Comparison of ENCODE assay signal across 9 cellular contexts in genomic region chr6:63272397-63272796, GRCh38. TPM values are rescaled to one million over a fixed set of nuclear protein-coding genes. Genes with fewer than 3 reads are reported as not detected.
DNase-seq lines count a peak whose midpoint lies in the region; TF ChIP-seq lines count a peak whose summit lies in the region.
"Had no signal": no experiment of that assay in that cellular context is flagged by ENCODE, and none has a peak within 500 bp of the region (broad histone marks: within the 10 kb centered on the region; RNA-seq: fewer than 3 reads in every experiment).

No MANE protein-coding gene starts in this region.

- no peaks in the 10 kb centered on the region for H3K9me3 Mint-ChIP-seq in type B pancreatic cell

- H3K9ac ChIP-seq in OCI-LY3 (ENCODE audit: low read length): no peak overlapping the region

- DNase-seq in SIG-M5 treated with dmso at 0.1 percent for 504 hours (lab: John Stamatoyannopoulos, UW; ENCODE audit: unreplicated experiment): peak; percentile 45
- no peak for DNase-seq in SIG-M5 (lab: John Stamatoyannopoulos, UW)
- DNase-seq in fibroblast of mammary gland (ENCODE audit: low read depth): peak; percentile 49
- DNase-seq in type B pancreatic cell (ENCODE audit: extremely low spot score, unreplicated experiment): no peak
- no peak for DNase-seq in stimulated activated CD4-positive, alpha-beta T cell treated with anti-CD3 and anti-CD28 coated beads, Interleukin-4, amount 100 ng/mL, for 4 hours
- DNase-seq in GDM1 (lab: John Stamatoyannopoulos, UW): no peak
- no peak for DNase-seq in activated CD4-positive, alpha-beta T cell treated with anti-CD3 and anti-CD28 coated beads, Interleukin-2, amount 50 U/mL, for 48 hours
- DNase-seq: mucosa of descending colon had no signal

- no peak overlapping the region for H3K4me3 ChIP-seq in OCI-LY3 (ENCODE audit: low read length)
- H3K4me3 ChIP-seq in fibroblast of mammary gland (ENCODE audit: control insufficient read depth, low read depth, low read length): no peak overlapping the region
- H3K4me3 ChIP-seq: mucosa of descending colon had no signal

- H3K4me2 ChIP-seq in OCI-LY3 (ENCODE audit: low read length): no peak overlapping the region

- no peaks in the 10 kb centered on the region for H3K36me3 ChIP-seq in OCI-LY3 (replicated peaks; ENCODE audit: low read depth, low read length)

- peaks cover 6% of the 10 kb centered on the region for H3K27me3 Mint-ChIP-seq in type B pancreatic cell

- H3K4me1 Mint-ChIP-seq in type B pancreatic cell (ENCODE audit: unreplicated experiment): no peaks in the 10 kb centered on the region

- no peaks in the 10 kb centered on the region for H3K27me3 ChIP-seq in OCI-LY3 (ENCODE audit: low read depth, low read length)

- H2AFZ ChIP-seq in OCI-LY3 (ENCODE audit: low read depth, low read length): no peak overlapping the region

- H3K36me3 Mint-ChIP-seq in type B pancreatic cell: no peaks in the 10 kb centered on the region

- no peaks in the 10 kb centered on the region for H3K79me2 ChIP-seq in OCI-LY3 (ENCODE audit: low read length)

- no peaks in the 10 kb centered on the region for H4K20me1 ChIP-seq in OCI-LY3 (ENCODE audit: insufficient read depth, low read length)

- H3K4me1 ChIP-seq in OCI-LY3 (ENCODE audit: low read length): no peaks in the 10 kb centered on the region

- no peak overlapping the region for H3K4me3 Mint-ChIP-seq in type B pancreatic cell

- no peaks in the 10 kb centered on the region for H3K9me3 ChIP-seq in OCI-LY3 (ENCODE audit: insufficient read depth, low read length)
- H3K9me3 ChIP-seq: mucosa of descending colon had no signal

- H3K27ac Mint-ChIP-seq in type B pancreatic cell: no peak overlapping the region

- H3K27ac ChIP-seq in OCI-LY3 (ENCODE audit: low read length): no peak overlapping the region

- peak; percentile 77 for TF ChIP-seq CTCF in OCI-LY3 (IDR thresholded peaks at IDR 0.05; ENCODE audit: low read depth, low read length)
- TF ChIP-seq CTCF in fibroblast of mammary gland (conservative IDR thresholded peaks at IDR 0.05; ENCODE audit: control insufficient read depth, insufficient read depth, low read depth, low read length): no peak
- TF ChIP-seq CTCF in type B pancreatic cell (conservative IDR thresholded peaks at IDR 0.05): peak; percentile 80

RNA-seq across cellular contexts. Expression of gene LGSN, which starts 47.4 kb away (rescaled TPM):
- total RNA-seq in type B pancreatic cell (ENCODE audit: low replicate concordance): 0.10 TPM in 1 of 2 replicates, not detected in the other

Comparison
In these comparisons a context has a peak if more than half of its experiments do, and no peak if none do; other contexts are left out.
1. DNase-seq: peak in SIG-M5 treated with dmso at 0.1 percent for 504 hours (single experiment) and fibroblast of mammary gland (single experiment); none in SIG-M5 (single experiment), type B pancreatic cell (single experiment), stimulated activated CD4-positive, alpha-beta T cell treated with anti-CD3 and anti-CD28 coated beads, Interleukin-4, amount 100 ng/mL, for 4 hours (0 of 2), GDM1 (single experiment) and activated CD4-positive, alpha-beta T cell treated with anti-CD3 and anti-CD28 coated beads, Interleukin-2, amount 50 U/mL, for 48 hours (0 of 2).